In genomic region chr11:2549080-2549479, GRCh38 we compare ENCODE assay signal across 14 cellular contexts.
"Had no signal": no experiment of that assay in that cellular context is flagged by ENCODE, and none has a peak within 500 bp of the region (broad histone marks: within the 10 kb centered on the region; RNA-seq: fewer than 3 reads in every experiment).

No MANE protein-coding gene starts in this region.

- H3K4me1 ChIP-seq: gastrocnemius medialis, prostate gland had no signal

- H3K27me3 Mint-ChIP-seq: activated naive CD8-positive, alpha-beta T cell; activated T-helper 17 cell treated with anti-CD3 and anti-CD28 coated beads, Interleukin-2, amount 50 U/mL, for 72 hours; memory B cell; T-helper 17 cell had no signal

- H3K27me3 ChIP-seq: heart right ventricle, SJCRH30, tibial nerve had no signal

- H3K9me3 Mint-ChIP-seq: activated T-helper 17 cell treated with anti-CD3 and anti-CD28 coated beads, Interleukin-2, amount 50 U/mL, for 72 hours; memory B cell; WTC11 had no signal

- H3K4me1 Mint-ChIP-seq: WTC11 had no signal

- H3K36me3 Mint-ChIP-seq: WTC11 had no signal

- H3K4me3 ChIP-seq: gastrocnemius medialis, heart right ventricle, prostate gland, SJCRH30, tibial nerve had no signal

- H3K9me3 ChIP-seq: gastrocnemius medialis, heart right ventricle, prostate gland, tibial nerve had no signal

- ATAC-seq: activated T-helper 17 cell treated with anti-CD3 and anti-CD28 coated beads, Interleukin-2, amount 50 U/mL, for 72 hours; gastrocnemius medialis; T-helper 17 cell; WTC11 had no signal

- H3K27ac ChIP-seq: gastrocnemius medialis, heart right ventricle, prostate gland, SJCRH30, tibial nerve had no signal

- DNase-seq: activated CD4-positive, alpha-beta T cell treated with anti-CD3 and anti-CD28 coated beads for 48 hours; dermis blood vessel endothelial cell; gastrocnemius medialis; nephron progenitor cell; SJCRH30; stimulated activated naive CD4-positive, alpha-beta T cell had no signal

- H3K36me3 ChIP-seq: gastrocnemius medialis, heart right ventricle, prostate gland, SJCRH30, tibial nerve had no signal

- H3K27ac Mint-ChIP-seq: activated naive CD8-positive, alpha-beta T cell; activated T-helper 17 cell treated with anti-CD3 and anti-CD28 coated beads, Interleukin-2, amount 50 U/mL, for 72 hours; memory B cell; nephron progenitor cell; T-helper 17 cell; WTC11 had no signal

- H3K4me3 Mint-ChIP-seq: activated naive CD8-positive, alpha-beta T cell; activated T-helper 17 cell treated with anti-CD3 and anti-CD28 coated beads, Interleukin-2, amount 50 U/mL, for 72 hours; memory B cell; nephron progenitor cell; T-helper 17 cell; WTC11 had no signal
